ENCODE assay signal across 25 cellular contexts in the genomic region with DNA sequence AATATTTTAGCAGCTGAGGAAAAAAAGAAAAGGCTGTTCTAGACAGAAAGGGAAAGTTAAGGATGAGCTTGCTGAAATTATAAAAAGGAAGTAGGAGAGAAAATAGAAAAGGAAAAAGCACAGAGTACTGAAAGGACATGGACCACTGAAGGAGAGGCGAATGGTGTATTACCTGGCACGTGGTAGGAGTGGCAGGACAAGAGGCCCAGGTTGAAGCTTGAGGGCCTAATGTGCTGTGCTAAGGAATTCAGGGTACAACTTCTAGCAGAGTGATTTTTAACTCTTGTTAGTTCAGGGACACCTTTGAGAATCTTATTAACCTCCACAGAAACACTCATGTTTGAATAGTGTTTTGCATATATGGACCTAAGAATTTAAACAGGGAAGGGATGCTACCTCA. TPM values are rescaled to one million over a fixed set of nuclear protein-coding genes. Genes with fewer than 3 reads are reported as not detected.
DNase-seq lines count a peak whose midpoint lies in the region; ATAC-seq and TF ChIP-seq lines count a peak whose summit lies in the region.
"Had no signal": no experiment of that assay in that cellular context is flagged by ENCODE, and none has a peak within 500 bp of the region (broad histone marks: within the 10 kb centered on the region; RNA-seq: fewer than 3 reads in every experiment).

No MANE protein-coding gene starts in this region.

- H3K4me3 ChIP-seq in heart right ventricle, result no peak overlapping the region
- H3K4me3 ChIP-seq: prostate gland, upper lobe of left lung had no signal

- CTCF ChIA-PET in WTC11 (lab: Charles Lee), result interaction anchor here (0.7 kb wide), 1 partner anchor 12 kb away, joined by 3 read pairs; no protein-coding TSS in a partner anchor

- H3K9me3 ChIP-seq in heart right ventricle, result no peaks in the 10 kb centered on the region
- H3K9me3 ChIP-seq: prostate gland, upper lobe of left lung had no signal

- POLR2A ChIA-PET in WTC11 (lab: Charles Lee), result no interaction called here

- H3K4me1 Mint-ChIP-seq in activated CD4-positive, alpha-beta T cell treated with anti-CD3 and anti-CD28 coated beads, Interleukin-2, amount 10 ng/mL, durations not matched to agents 24 days and 14 days, result peaks cover 30% of the 10 kb centered on the region
- no peaks in the 10 kb centered on the region for H3K4me1 Mint-ChIP-seq in WTC11
- H3K4me1 Mint-ChIP-seq in immature natural killer cell, result peaks cover 26 to 38% of the 10 kb centered on the region in 2 donors
- peaks cover 4 to 12% of the 10 kb centered on the region in 2 donors for H3K4me1 Mint-ChIP-seq in stimulated activated naive B cell treated with anti-CD40 and anti-IgM and Interleukin-4, amounts not matched to agents 10 μg/mL and 1 μg/mL and 100 μg/mL, for 72 hours
- H3K4me1 Mint-ChIP-seq: endodermal cell, H9 had no signal

- no peak overlapping the region for H3K4me3 Mint-ChIP-seq in activated CD4-positive, alpha-beta T cell treated with anti-CD3 and anti-CD28 coated beads, Interleukin-2, amount 10 ng/mL, durations not matched to agents 24 days and 14 days
- H3K4me3 Mint-ChIP-seq in WTC11 (no peak overlapping the region), immature natural killer cell (no peak overlapping the region)
- H3K4me3 Mint-ChIP-seq in stimulated activated naive B cell treated with anti-CD40 and anti-IgM and Interleukin-4, amounts not matched to agents 10 μg/mL and 1 μg/mL and 100 μg/mL, for 72 hours, result no peak overlapping the region
- H3K4me3 Mint-ChIP-seq: endodermal cell, H9, mesothelial cell of epicardium had no signal

- no peaks in the 10 kb centered on the region for H3K9me3 Mint-ChIP-seq in activated CD4-positive, alpha-beta T cell treated with anti-CD3 and anti-CD28 coated beads, Interleukin-2, amount 10 ng/mL, durations not matched to agents 24 days and 14 days
- H3K9me3 Mint-ChIP-seq in WTC11, result no peaks in the 10 kb centered on the region
- H3K9me3 Mint-ChIP-seq in immature natural killer cell, result no peaks in the 10 kb centered on the region
- no peaks in the 10 kb centered on the region for H3K9me3 Mint-ChIP-seq in stimulated activated naive B cell treated with anti-CD40 and anti-IgM and Interleukin-4, amounts not matched to agents 10 μg/mL and 1 μg/mL and 100 μg/mL, for 72 hours
- H3K9me3 Mint-ChIP-seq: endodermal cell, H9, mesothelial cell of epicardium had no signal

- no peak for DNase-seq in activated CD4-positive, alpha-beta T cell treated with anti-CD3 and anti-CD28 coated beads, Interleukin-2, amount 10 ng/mL, durations not matched to agents 24 days and 14 days
- no peak for DNase-seq in activated CD4-positive, alpha-beta T cell treated with anti-CD3 and anti-CD28 coated beads, Interleukin-2, amount 50 U/mL, for 4 hours
- no peak for DNase-seq in WTC11 (ENCODE audit: low spot score)
- DNase-seq in immature natural killer cell, result no peak
- DNase-seq in stimulated activated naive B cell treated with anti-CD40 and anti-IgM and Interleukin-4, amounts not matched to agents 10 μg/mL and 1 μg/mL and 100 μg/mL, for 72 hours, result no peak
- no peak for DNase-seq in NCI-H187 (lab: John Stamatoyannopoulos, UW)
- no peak for DNase-seq in dedifferentiated amniotic fluid mesenchymal stem cell (ENCODE audit: extremely low spot score)
- no peak for DNase-seq in heart right ventricle
- DNase-seq: 8988T; activated effector memory CD4-positive, alpha-beta T cell treated with Interleukin-2 at 50 U/mL for 16 hours; aorta; cerebellar nuclear complex; EL; endodermal cell; H9; Karpas-422; NCI-H187 treated with DMSO at 0.1 percent for 48 hours; NCI-H82; PC-3; stimulated activated CD4-positive, alpha-beta T cell treated with anti-CD3 and anti-CD28 coated beads, Interleukin-1b, Interleukin-23, amount 100 ng/mL, for 48 hours; stimulated activated naive CD8-positive, alpha-beta T cell treated with anti-CD3 and anti-CD28 coated beads, Interleukin-15, Interleukin-2, amounts not matched to agents 100 U/mL and 50 U/mL, for 24 hours; upper lobe of left lung had no signal

- H3K27ac Mint-ChIP-seq in activated CD4-positive, alpha-beta T cell treated with anti-CD3 and anti-CD28 coated beads, Interleukin-2, amount 10 ng/mL, durations not matched to agents 24 days and 14 days, result peak overlapping the region; percentile 52
- H3K27ac Mint-ChIP-seq in WTC11, result 0 out of 2 replicates have a peak overlapping the region, but pooled peaks have one; percentile 7
- H3K27ac Mint-ChIP-seq in immature natural killer cell, result peak overlapping the region; percentile 34 to 90 (median 71)
- peak overlapping the region; percentile 22 for H3K27ac Mint-ChIP-seq in stimulated activated naive B cell treated with anti-CD40 and anti-IgM and Interleukin-4, amounts not matched to agents 10 μg/mL and 1 μg/mL and 100 μg/mL, for 72 hours
- H3K27ac Mint-ChIP-seq: endodermal cell, mesothelial cell of epicardium had no signal

- intact Hi-C loops in activated CD4-positive, alpha-beta T cell treated with anti-CD3 and anti-CD28 coated beads, Interleukin-2, amount 10 ng/mL, durations not matched to agents 24 days and 14 days (cut with micrococcal nuclease), result no loop called here
- intact Hi-C loops in heart right ventricle (cut with DNase I), result loop anchor here in 3 of 10 donors (2.0 to 10.0 kb wide), 3 partner anchors 27 to 107 kb away; no protein-coding TSS in a partner anchor

- TF ChIP-seq CTCF in WTC11 (IDR thresholded peaks at IDR 0.05) (no peak), heart right ventricle (IDR thresholded peaks at IDR 0.05) (no peak)

- peak overlapping the region in 2 of 10 donors; percentile 22 to 41 for H3K27ac ChIP-seq in heart right ventricle
- H3K27ac ChIP-seq: prostate gland, upper lobe of left lung, VCaP had no signal

- H3K36me3 ChIP-seq in heart right ventricle, result peaks cover 0 to 100% (median 54%) of the 10 kb centered on the region in 9 donors

- no peaks in the 10 kb centered on the region for H3K27me3 Mint-ChIP-seq in activated CD4-positive, alpha-beta T cell treated with anti-CD3 and anti-CD28 coated beads, Interleukin-2, amount 10 ng/mL, durations not matched to agents 24 days and 14 days
- H3K27me3 Mint-ChIP-seq in WTC11 (ENCODE audit: low read depth) (no peaks in the 10 kb centered on the region), immature natural killer cell (ENCODE audit: low read depth in 3 of 3) (no peaks in the 10 kb centered on the region)
- H3K27me3 Mint-ChIP-seq in stimulated activated naive B cell treated with anti-CD40 and anti-IgM and Interleukin-4, amounts not matched to agents 10 μg/mL and 1 μg/mL and 100 μg/mL, for 72 hours, result no peaks in the 10 kb centered on the region

- peaks cover 72% of the 10 kb centered on the region for H3K36me3 Mint-ChIP-seq in activated CD4-positive, alpha-beta T cell treated with anti-CD3 and anti-CD28 coated beads, Interleukin-2, amount 10 ng/mL, durations not matched to agents 24 days and 14 days (ENCODE audit: low read depth)
- H3K36me3 Mint-ChIP-seq in WTC11, result peaks cover 39% of the 10 kb centered on the region
- peaks cover 17 to 62% (median 41%) of the 10 kb centered on the region in 3 donors for H3K36me3 Mint-ChIP-seq in immature natural killer cell
- H3K36me3 Mint-ChIP-seq in stimulated activated naive B cell treated with anti-CD40 and anti-IgM and Interleukin-4, amounts not matched to agents 10 μg/mL and 1 μg/mL and 100 μg/mL, for 72 hours, result peaks cover 49 to 76% of the 10 kb centered on the region in 2 donors

- no peak for ATAC-seq in WTC11
- no peak for ATAC-seq in stimulated activated naive B cell treated with anti-CD40 and anti-IgM and Interleukin-4, amounts not matched to agents 10 μg/mL and 1 μg/mL and 100 μg/mL, for 72 hours (replicated peaks)
- ATAC-seq in heart right ventricle, result no peak
- ATAC-seq: PC-3; stimulated activated naive CD8-positive, alpha-beta T cell treated with anti-CD3 and anti-CD28 coated beads, Interleukin-15, Interleukin-2, amounts not matched to agents 100 U/mL and 50 U/mL, for 24 hours had no signal

- peaks cover 7 to 43% (median 15%) of the 10 kb centered on the region in 9 donors for H3K4me1 ChIP-seq in heart right ventricle
- H3K4me1 ChIP-seq: prostate gland had no signal

- WGBS in heart right ventricle, 2 donors, result 82 to 94% methylated on average over 2 of the region's 2 CpGs

- H3K27me3 ChIP-seq in heart right ventricle, result no peaks in the 10 kb centered on the region
- H3K27me3 ChIP-seq: upper lobe of left lung had no signal

TF ChIP-seq in WTC11, 78 proteins besides CTCF, POLR2A, EP300 and RAD21:
- no peak for TF ChIP-seq EMX1 (CRISPR knock-in tag; IDR thresholded peaks at IDR 0.05)
- no peak for TF ChIP-seq ZNF121 (CRISPR knock-in tag; IDR thresholded peaks at IDR 0.05)
- no peak for TF ChIP-seq MYBL2 (CRISPR knock-in tag; IDR thresholded peaks at IDR 0.05)
- TF ChIP-seq FOXP1 (CRISPR knock-in tag; IDR thresholded peaks at IDR 0.05; ENCODE audit: borderline replicate concordance), result no peak

RNA-seq across cellular contexts. Expression of a gene that starts 60.0 kb away (rescaled TPM):
- total RNA-seq in activated CD4-positive, alpha-beta T cell treated with anti-CD3 and anti-CD28 coated beads, Interleukin-2, amount 10 ng/mL, durations not matched to agents 24 days and 14 days, result 48.8 and 54.2 TPM in 2 replicates
- total RNA-seq in WTC11 (2021), result 7.4 to 8.4 TPM (median 7.9 TPM) in 3 replicates
- 10 to 100 TPM; 10.9 to 35.3 (median 11.0) TPM for polyA plus RNA-seq in immature natural killer cell
- 10 to 100 TPM; 25.1 to 34.9 (median 29.4) TPM for total RNA-seq in heart right ventricle
- 10 to 100 TPM; 11.5 to 12.8 TPM for polyA plus RNA-seq in heart right ventricle

Comparison
In these comparisons a context has a peak if more than half of its experiments do, and no peak if none do; other contexts are left out.
1. H3K27ac Mint-ChIP-seq: peak in every context shown above with its lines; median percentile 71 in immature natural killer cell; 52 in activated CD4-positive, alpha-beta T cell treated with anti-CD3 and anti-CD28 coated beads, Interleukin-2, amount 10 ng/mL, durations not matched to agents 24 days and 14 days; 22 in stimulated activated naive B cell treated with anti-CD40 and anti-IgM and Interleukin-4, amounts not matched to agents 10 μg/mL and 1 μg/mL and 100 μg/mL, for 72 hours; 7 in WTC11.